In the genomic region with DNA sequence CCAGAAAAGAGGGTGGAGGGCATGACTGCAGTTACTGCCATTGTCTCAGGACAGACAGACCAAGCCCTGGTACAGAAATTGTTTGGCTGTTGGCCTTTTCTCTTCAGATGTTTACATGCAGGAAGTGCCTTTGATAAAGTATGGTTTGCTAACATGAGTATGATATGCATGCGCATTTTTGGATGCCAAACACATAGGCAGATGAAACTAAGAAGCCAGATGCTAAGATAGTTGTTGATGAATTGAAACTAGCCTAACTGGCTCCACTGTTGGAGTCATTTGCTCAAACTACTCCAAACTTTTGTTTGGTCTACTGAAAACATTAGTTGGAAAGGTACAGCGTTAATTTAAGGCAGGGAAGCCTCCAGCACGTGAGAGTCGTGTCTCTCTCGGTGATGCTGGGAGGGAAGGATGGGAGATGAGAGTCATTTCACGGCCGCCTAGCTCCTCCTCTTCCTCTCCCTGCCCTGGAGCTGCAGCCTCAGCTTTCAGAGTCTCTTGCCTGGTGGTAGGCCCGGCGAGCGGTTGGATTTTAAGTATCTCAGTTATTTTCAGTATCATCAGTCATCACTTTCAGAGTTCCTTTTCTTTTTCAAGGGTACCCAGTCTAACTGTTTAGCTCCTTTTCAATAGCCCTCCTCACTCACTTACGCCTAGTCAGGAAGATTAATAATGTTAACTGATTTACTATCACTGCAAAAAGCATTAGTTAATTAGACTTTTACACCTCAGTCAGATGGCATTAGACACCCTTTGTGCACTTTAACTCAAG, we compare ENCODE assay signal across 1 cellular context.
TF ChIP-seq lines count a peak whose summit lies in the region.

No MANE protein-coding gene starts in this region.

TF ChIP-seq in GM12878, 131 proteins besides CTCF, POLR2A, EP300 and RAD21 (continued from another document):
- TF ChIP-seq, protein P1, sequence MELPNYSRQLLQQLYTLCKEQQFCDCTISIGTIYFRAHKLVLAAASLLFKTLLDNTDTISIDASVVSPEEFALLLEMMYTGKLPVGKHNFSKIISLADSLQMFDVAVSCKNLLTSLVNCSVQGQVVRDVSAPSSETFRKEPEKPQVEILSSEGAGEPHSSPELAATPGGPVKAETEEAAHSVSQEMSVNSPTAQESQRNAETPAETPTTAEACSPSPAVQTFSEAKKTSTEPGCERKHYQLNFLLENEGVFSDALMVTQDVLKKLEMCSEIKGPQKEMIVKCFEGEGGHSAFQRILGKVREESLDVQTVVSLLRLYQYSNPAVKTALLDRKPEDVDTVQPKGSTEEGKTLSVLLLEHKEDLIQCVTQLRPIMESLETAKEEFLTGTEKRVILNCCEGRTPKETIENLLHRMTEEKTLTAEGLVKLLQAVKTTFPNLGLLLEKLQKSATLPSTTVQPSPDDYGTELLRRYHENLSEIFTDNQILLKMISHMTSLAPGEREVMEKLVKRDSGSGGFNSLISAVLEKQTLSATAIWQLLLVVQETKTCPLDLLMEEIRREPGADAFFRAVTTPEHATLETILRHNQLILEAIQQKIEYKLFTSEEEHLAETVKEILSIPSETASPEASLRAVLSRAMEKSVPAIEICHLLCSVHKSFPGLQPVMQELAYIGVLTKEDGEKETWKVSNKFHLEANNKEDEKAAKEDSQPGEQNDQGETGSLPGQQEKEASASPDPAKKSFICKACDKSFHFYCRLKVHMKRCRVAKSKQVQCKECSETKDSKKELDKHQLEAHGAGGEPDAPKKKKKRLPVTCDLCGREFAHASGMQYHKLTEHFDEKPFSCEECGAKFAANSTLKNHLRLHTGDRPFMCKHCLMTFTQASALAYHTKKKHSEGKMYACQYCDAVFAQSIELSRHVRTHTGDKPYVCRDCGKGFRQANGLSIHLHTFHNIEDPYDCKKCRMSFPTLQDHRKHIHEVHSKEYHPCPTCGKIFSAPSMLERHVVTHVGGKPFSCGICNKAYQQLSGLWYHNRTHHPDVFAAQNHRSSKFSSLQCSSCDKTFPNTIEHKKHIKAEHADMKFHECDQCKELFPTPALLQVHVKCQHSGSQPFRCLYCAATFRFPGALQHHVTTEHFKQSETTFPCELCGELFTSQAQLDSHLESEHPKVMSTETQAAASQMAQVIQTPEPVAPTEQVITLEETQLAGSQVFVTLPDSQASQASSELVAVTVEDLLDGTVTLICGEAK (IDR thresholded peaks at IDR 0.05; ENCODE audit: borderline replicate concordance): no peak
- TF ChIP-seq RB1 (IDR thresholded peaks at IDR 0.05; ENCODE audit: borderline replicate concordance): 0 out of 2 replicates have a peak, but pooled peaks have one; percentile 7
- TF ChIP-seq TAF1 (IDR thresholded peaks at IDR 0.05; ENCODE audit: borderline replicate concordance, low read depth, low read length): peak; percentile 62; the same call in 1 of the 2 replicates
TF ChIP-seq in GM12878: peak in this region for 21.
